Comparison of ENCODE assay signal across 18 cellular contexts in genomic region chr10:3681642-3682554, GRCh38.
A peak's percentile ranks its signal among the peaks of the same experiment; 100 is the strongest.
DNase-seq lines count a peak whose midpoint lies in the region; ATAC-seq lines count a peak whose summit lies in the region.
"Had no signal": no experiment of that assay in that cellular context is flagged by ENCODE, and none has a peak within 500 bp of the region (broad histone marks: within the 10 kb centered on the region; RNA-seq: fewer than 3 reads in every experiment).

No MANE protein-coding gene starts in this region.

- no peak overlapping the region for H3K4me3 ChIP-seq in right cardiac atrium (ENCODE audit: low read length)
- H3K4me3 ChIP-seq: gastrocnemius medialis, testis had no signal

- no peaks in the 10 kb centered on the region for H3K27me3 ChIP-seq in right cardiac atrium (ENCODE audit: control insufficient read depth, insufficient read depth)
- H3K27me3 ChIP-seq: BE2C, gastrocnemius medialis, testis had no signal

- H3K27ac ChIP-seq in right cardiac atrium (ENCODE audit: low read length) = peak overlapping the region; percentile 65
- H3K27ac ChIP-seq: gastrocnemius medialis, testis had no signal

- DNase-seq in NCI-H2227 (lab: John Stamatoyannopoulos, UW; ENCODE audit: unreplicated experiment) (peak; percentile 26), astrocyte of the hippocampus (ENCODE audit: low read depth, low spot score) (peak; percentile 22), right cardiac atrium (no peak), renal cortical epithelial cell (ENCODE audit: low read depth) (peak; percentile 37), OCI-M1 (lab: John Stamatoyannopoulos, UW) (no peak), HuH-7 (ENCODE audit: low spot score) (no peak)
- no peak for DNase-seq in activated effector memory CD4-positive, alpha-beta T cell treated with anti-CD3 and anti-CD28 coated beads, Interleukin-2, amount 50 U/mL, for 16 hours
- DNase-seq: activated CD4-positive, alpha-beta memory T cell treated with anti-CD3 and anti-CD28 coated beads, Interleukin-2, amount 10 ng/mL, durations not matched to agents 7 days and 5 days; activated naive CD8-positive, alpha-beta T cell treated with anti-CD3 and anti-CD28 coated beads, Interleukin-2, amount 50 U/mL, for 24 hours; activated T-cell treated with anti-CD3 and anti-CD28 coated beads, Interleukin-2, amount 50 U/mL, for 72 hours; BE2C; gastrocnemius medialis; mammary epithelial cell; MM.1S; NCI-H2029 treated with DMSO at 0.1 percent for 48 hours; NCI-H526 treated with DMSO at 0.1 percent for 48 hours; stimulated activated CD4-positive, alpha-beta T cell treated with anti-CD3 and anti-CD28 coated beads, Interleukin-4, amount 100 ng/mL, for 24 hours; testis had no signal

- 72% methylated on average over 23 of the region's 23 CpGs for WGBS in right cardiac atrium

- H3K4me1 ChIP-seq in right cardiac atrium (ENCODE audit: control insufficient read depth, insufficient read depth, low read length) = peaks cover 1% of the 10 kb centered on the region
- H3K4me1 ChIP-seq: BE2C, gastrocnemius medialis, testis had no signal

- peak; percentile 49 to 66 for ATAC-seq in right cardiac atrium
- ATAC-seq: activated naive CD8-positive, alpha-beta T cell treated with anti-CD3 and anti-CD28 coated beads, Interleukin-2, amount 50 U/mL, for 24 hours; activated T-cell treated with anti-CD3 and anti-CD28 coated beads, Interleukin-2, amount 50 U/mL, for 72 hours; gastrocnemius medialis had no signal

- intact Hi-C loops in right cardiac atrium (cut with DNase I) = no loop called here

- no peaks in the 10 kb centered on the region for H3K9me3 ChIP-seq in right cardiac atrium (ENCODE audit: control insufficient read depth, low read length)
- H3K9me3 ChIP-seq: BE2C, gastrocnemius medialis, testis had no signal

Comparison
In these comparisons a context has a peak if more than half of its experiments do, and no peak if none do; other contexts are left out.
1. DNase-seq: peak in NCI-H2227 (single experiment), astrocyte of the hippocampus (single experiment) and renal cortical epithelial cell (single experiment); none in right cardiac atrium (0 of 3), OCI-M1 (single experiment), HuH-7 (single experiment) and activated effector memory CD4-positive, alpha-beta T cell treated with anti-CD3 and anti-CD28 coated beads, Interleukin-2, amount 50 U/mL, for 16 hours (single experiment).